8 cellular contexts compared by ENCODE assay signal in genomic region chr7:44489955-44490350, GRCh38. TPM values are rescaled to one million over a fixed set of nuclear protein-coding genes. Genes with fewer than 3 reads are reported as not detected.
DNase-seq lines count a peak whose midpoint lies in the region; ATAC-seq, FAIRE-seq and TF ChIP-seq lines count a peak whose summit lies in the region.

No MANE protein-coding gene starts in this region.

- H3K9ac ChIP-seq in iPS-15b (ENCODE audit: low read depth, low read length): peak overlapping the region; percentile 98

- 0 to 1% (median 0%) methylated on average over 4 to 19 of the region's 19 CpGs for WGBS in adrenal gland, 4 donors

- peak overlapping the region; percentile 68 to 99 (median 97) for H3K27ac ChIP-seq in adrenal gland

- no peak for FAIRE-seq in GM12892 (lab: Jason Lieb, UNC)

- H3K4me3 ChIP-seq in adrenal gland: peak overlapping the region; percentile 53 to 91 (median 68)
- H3K4me3 ChIP-seq in iPS-15b (ENCODE audit: low read depth, low read length): peak overlapping the region; percentile 98

- H3K36me3 ChIP-seq in adrenal gland (replicated peaks in 1 of 2) (peaks cover 0 to 2% of the 10 kb centered on the region in 2 donors), iPS-15b (ENCODE audit: control insufficient read depth, insufficient read depth, low read length) (peaks cover under 1% of the 10 kb centered on the region)

- DNase-seq in activated T-cell treated with anti-CD3 and anti-CD28 coated beads for 1 hour (ENCODE audit: low read depth) (peak; percentile 23), NOMO-1 treated with dmso at 0.1 percent for 144 hours (lab: John Stamatoyannopoulos, UW; ENCODE audit: unreplicated experiment) (peak; percentile 43), adrenal gland (peak in 6 of 7 donors; percentile 19 to 59 (median 28)), GM12892 (ENCODE audit: insufficient read length) (no peak)
- DNase-seq in activated T-cell treated with anti-CD3 and anti-CD28 coated beads, Interleukin-2, amount 50 U/mL, for 48 hours: no peak
- DNase-seq in stimulated activated CD4-positive, alpha-beta T cell treated with anti-CD3 and anti-CD28 coated beads, TNF-alpha, amount 100 ng/mL, for 1 hour (ENCODE audit: low read depth in 3 of 3, low spot score in 1 of 3): peak; percentile 3 to 12 (median 3)

- peak; percentile 15 for ATAC-seq in HG02798 (IDR thresholded peaks at IDR 0.05; ENCODE audit: poor library complexity, unreplicated experiment)

- TF ChIP-seq POLR2A in adrenal gland (IDR thresholded peaks at IDR 0.05) (no peak), GM12892 (IDR thresholded peaks at IDR 0.05; ENCODE audit: low read depth, low read length) (no peak)

- intact Hi-C loops in adrenal gland (cut with DNase I): no loop called here

- H3K9me3 ChIP-seq in adrenal gland (replicated peaks in 1 of 3) (no peaks in the 10 kb centered on the region), iPS-15b (ENCODE audit: control insufficient read depth, insufficient read depth, low read length) (no peaks in the 10 kb centered on the region)

- no peak for TF ChIP-seq CTCF in adrenal gland (IDR thresholded peaks at IDR 0.05)

- peaks cover 23 to 48% of the 10 kb centered on the region in 2 donors for H3K4me1 ChIP-seq in adrenal gland (replicated peaks in 1 of 2)
- no peaks in the 10 kb centered on the region for H3K4me1 ChIP-seq in iPS-15b (ENCODE audit: control insufficient read depth, insufficient read depth, low read length)

- no peaks in the 10 kb centered on the region for H3K27me3 ChIP-seq in adrenal gland
- no peaks in the 10 kb centered on the region for H3K27me3 ChIP-seq in iPS-15b (ENCODE audit: control insufficient read depth, insufficient read depth, low read length)

RNA-seq across cellular contexts. Expression of gene NUDCD3, which starts 0.5 kb away (rescaled TPM):
- 100 to 1,000 TPM in 3 of 8 donors, 10 to 100 TPM in 5; 33.1 to 136 (median 72.8) TPM for total RNA-seq in adrenal gland
- 10 to 100 TPM; 30.5 to 85.7 (median 37.0) TPM for polyA plus RNA-seq in adrenal gland
- polyA plus RNA-seq in GM12892 (2012; ENCODE audit: missing spikeins): 36.7 TPM

RNA-seq across cellular contexts. Expression of gene NPC1L1, which starts 51.2 kb away (rescaled TPM):
- under 1 TPM in 7 of 8 donors, not detected in 1; under 0.01 to 0.42 (median 0.08) TPM for total RNA-seq in adrenal gland
- polyA plus RNA-seq in adrenal gland: under 1 TPM; 0.02 to 0.48 (median 0.20) TPM
- polyA plus RNA-seq in GM12892 (2012; ENCODE audit: missing spikeins): 0.08 TPM

Comparison
In these comparisons a context has a peak if more than half of its experiments do, and no peak if none do; other contexts are left out.
1. DNase-seq: peak in activated T-cell treated with anti-CD3 and anti-CD28 coated beads for 1 hour (single experiment), NOMO-1 treated with dmso at 0.1 percent for 144 hours (single experiment), adrenal gland (6 of 7) and stimulated activated CD4-positive, alpha-beta T cell treated with anti-CD3 and anti-CD28 coated beads, TNF-alpha, amount 100 ng/mL, for 1 hour (3 of 3); none in activated T-cell treated with anti-CD3 and anti-CD28 coated beads, Interleukin-2, amount 50 U/mL, for 48 hours (0 of 2) and GM12892 (single experiment).